In genomic region chr2:121530210-121530562, GRCh38 we compare ENCODE assay signal across 8 cellular contexts. TPM values are rescaled to one million over a fixed set of nuclear protein-coding genes. Genes with fewer than 3 reads are reported as not detected.
DNase-seq lines count a peak whose midpoint lies in the region; ATAC-seq and TF ChIP-seq lines count a peak whose summit lies in the region.

No MANE protein-coding gene starts in this region.

- peaks cover 7% of the 10 kb centered on the region for H3K79me1 ChIP-seq in trophoblast cell (ENCODE audit: low read length)

- H2AFZ ChIP-seq in HCT116 (ENCODE audit: low read depth, low read length, poor library complexity, severe bottlenecking) (no peak overlapping the region), trophoblast cell (ENCODE audit: insufficient read depth, low read length, poor library complexity) (peak overlapping the region; percentile 66)

- no peak for TF ChIP-seq CTCF in HCT116 (IDR thresholded peaks at IDR 0.05 in 2 of 3, conservative IDR thresholded peaks at IDR 0.05 in 1 of 3; ENCODE audit: borderline replicate concordance in 1 of 3, insufficient read depth in 1 of 3, low read depth in 2 of 3, low read length in 2 of 3)

- H2BK120ac ChIP-seq in trophoblast cell (ENCODE audit: insufficient read depth, low read length, poor library complexity) = no peak overlapping the region

- no peak for TF ChIP-seq POLR2A in HCT116 (IDR thresholded peaks at IDR 0.05; ENCODE audit: borderline replicate concordance, extremely low read depth, insufficient read depth, insufficient read length)

- peak overlapping the region; percentile 87 for H3K4me2 ChIP-seq in HCT116 (ENCODE audit: low read length)
- peak overlapping the region; percentile 81 for H3K4me2 ChIP-seq in trophoblast cell (ENCODE audit: low read length)

- H2BK5ac ChIP-seq in trophoblast cell (ENCODE audit: low read depth, low read length, poor library complexity) = peak overlapping the region; percentile 49

- CTCF ChIA-PET in activated naive CD4-positive, alpha-beta T cell treated with anti-CD3 and anti-CD28 coated beads for 36 hours (lab: Charles Lee) = interaction anchor here (0.6 to 2.0 kb wide), 5 partner anchors 13 to 170 kb away, joined by 3 to 6 read pairs (median 3); no protein-coding TSS in a partner anchor
- CTCF ChIA-PET in HCT116 (lab: Charles Lee) = interaction anchor here (0.6 to 2.1 kb wide), 8 partner anchors 119 to 435 kb away, joined by 3 to 9 read pairs (median 4); partner anchors contain the start of gene CLASP1

- BruUV-seq in HCT116 (replicated peaks; lab: Mats Ljungman, UMichigan) = no TSS peak

- H4K12ac ChIP-seq in trophoblast cell (ENCODE audit: low read depth, low read length) = no peak overlapping the region

- H3K36me3 ChIP-seq in HCT116 (ENCODE audit: control insufficient read depth in 1 of 2, insufficient read depth in 2 of 2, low read length in 2 of 2) (peaks cover 0 to 7% of the 10 kb centered on the region in 2 experiments; a peak in 2 of 4 replicates), trophoblast cell (ENCODE audit: control insufficient read depth in 1 of 2, insufficient read depth in 2 of 2, low read length in 2 of 2) (peaks cover 5 to 12% of the 10 kb centered on the region in 2 experiments)

- no peaks in the 10 kb centered on the region for H3K27me3 Mint-ChIP-seq in activated naive CD4-positive, alpha-beta T cell treated with anti-CD3 and anti-CD28 coated beads for 36 hours (ENCODE audit: low read depth)
- no peaks in the 10 kb centered on the region for H3K27me3 Mint-ChIP-seq in activated T-helper 17 cell treated with anti-CD3 and anti-CD28 coated beads, Interleukin-2, amount 50 U/mL, for 72 hours

- peak; percentile 77 for ATAC-seq in HCT116
- ATAC-seq in activated T-helper 17 cell treated with anti-CD3 and anti-CD28 coated beads, Interleukin-2, amount 50 U/mL, for 72 hours (replicated peaks) = peak; percentile 37
- ATAC-seq in Right ventricle myocardium superior (ENCODE audit: poor library complexity) = peak; percentile 68

- intact Hi-C loops in activated naive CD4-positive, alpha-beta T cell treated with anti-CD3 and anti-CD28 coated beads for 36 hours (cut with micrococcal nuclease) = loop anchor here (1.0 to 5.0 kb wide), 6 partner anchors 41 to 1298 kb away; partner anchors contain the start of genes NIFK and TSN
- intact Hi-C loops in HCT116 (cut with micrococcal nuclease) = loop anchor here (1.0 to 5.0 kb wide), 5 partner anchors 119 to 448 kb away; partner anchors contain the start of genes CLASP1 and TSN
- intact Hi-C loops in Right ventricle myocardium superior (cut with DNase I) = loop anchor here (5.0 kb wide), 1 partner anchor 117 kb away; the partner anchor contains the start of gene CLASP1

- H3K14ac ChIP-seq in trophoblast cell (ENCODE audit: low read length) = peak overlapping the region; percentile 50

- H2BK12ac ChIP-seq in trophoblast cell (ENCODE audit: low read length) = no peak overlapping the region

- RAD21 ChIA-PET in HCT116 (lab: Charles Lee; ENCODE audit: low non-redundant PET in 1 of 2, low total read pairs in 2 of 2, uncharacterized antibody in 2 of 2, unreplicated experiment in 2 of 2) = no interaction called here

- H3K36me3 Mint-ChIP-seq in activated naive CD4-positive, alpha-beta T cell treated with anti-CD3 and anti-CD28 coated beads for 36 hours (ENCODE audit: low read depth) = peaks cover 26% of the 10 kb centered on the region
- H3K36me3 Mint-ChIP-seq in activated T-helper 17 cell treated with anti-CD3 and anti-CD28 coated beads, Interleukin-2, amount 50 U/mL, for 72 hours (ENCODE audit: low read depth) = peaks cover 62% of the 10 kb centered on the region

- H3K9me2 ChIP-seq in HCT116 (ENCODE audit: insufficient read depth) = no peaks in the 10 kb centered on the region

- DNase-seq in activated naive CD4-positive, alpha-beta T cell treated with anti-CD3 and anti-CD28 coated beads for 36 hours = no peak
- no peak for DNase-seq in activated naive CD4-positive, alpha-beta T cell treated with anti-CD3 and anti-CD28 coated beads, Interleukin-2, amount 50 U/mL, for 16 hours
- DNase-seq in HCT116 (ENCODE audit: low read depth, low spot score) (peak; percentile 71), M059J (ENCODE audit: low read depth) (peak; percentile 76), Right ventricle myocardium superior (peak; percentile 76), trophoblast cell (peak; percentile 79 to 82), COLO829 (ENCODE audit: low spot score) (no peak)

- peaks cover 2% of the 10 kb centered on the region for H3K9me3 Mint-ChIP-seq in activated naive CD4-positive, alpha-beta T cell treated with anti-CD3 and anti-CD28 coated beads for 36 hours
- no peaks in the 10 kb centered on the region for H3K9me3 Mint-ChIP-seq in activated T-helper 17 cell treated with anti-CD3 and anti-CD28 coated beads, Interleukin-2, amount 50 U/mL, for 72 hours

- H3K4me3 ChIP-seq in HCT116 (replicated peaks in 1 of 2; ENCODE audit: low read depth in 1 of 2, low read length in 2 of 2) (peak overlapping the region; percentile 66 to 70), trophoblast cell (ENCODE audit: low read depth, low read length) (peak overlapping the region; percentile 92)

- peak overlapping the region; percentile 51 for H4K8ac ChIP-seq in trophoblast cell (ENCODE audit: low read depth, low read length)

- peak overlapping the region; percentile 77 for H3K27ac ChIP-seq in HCT116 (ENCODE audit: low read depth, low read length)
- H3K27ac ChIP-seq in trophoblast cell (ENCODE audit: low read depth, low read length) = peak overlapping the region; percentile 91

- H3K9me3 ChIP-seq in HCT116 (ENCODE audit: control insufficient read depth in 1 of 2, insufficient read depth in 1 of 2, low read depth in 1 of 2, low read length in 2 of 2) (no peaks in the 10 kb centered on the region), trophoblast cell (ENCODE audit: insufficient read depth, low read depth, low read length) (no peaks in the 10 kb centered on the region)

- peaks cover 58% of the 10 kb centered on the region for H3K4me1 Mint-ChIP-seq in activated naive CD4-positive, alpha-beta T cell treated with anti-CD3 and anti-CD28 coated beads for 36 hours (ENCODE audit: low read depth)
- H3K4me1 Mint-ChIP-seq in activated T-helper 17 cell treated with anti-CD3 and anti-CD28 coated beads, Interleukin-2, amount 50 U/mL, for 72 hours = peaks cover 41% of the 10 kb centered on the region

- peak overlapping the region; percentile 9 for H4K91ac ChIP-seq in trophoblast cell (ENCODE audit: low read depth, low read length)

- no peak overlapping the region for H2AK5ac ChIP-seq in trophoblast cell (ENCODE audit: low read length)

- H3K23ac ChIP-seq in trophoblast cell (ENCODE audit: low read length) = no peak overlapping the region

- no peak for TF ChIP-seq RAD21 in HCT116 (IDR thresholded peaks at IDR 0.05; ENCODE audit: low read depth)

- H3K4ac ChIP-seq in trophoblast cell (ENCODE audit: low read depth, low read length) = no peak overlapping the region

- POLR2A ChIA-PET in HCT116 (lab: Charles Lee) = interaction anchor here (0.6 to 4.1 kb wide), 27 partner anchors 8 to 455 kb away, joined by 3 to 46 read pairs (median 5); partner anchors contain the start of genes CLASP1 and NIFK

- H3K4me3 Mint-ChIP-seq in activated naive CD4-positive, alpha-beta T cell treated with anti-CD3 and anti-CD28 coated beads for 36 hours = peak overlapping the region; percentile 97
- H3K4me3 Mint-ChIP-seq in activated T-helper 17 cell treated with anti-CD3 and anti-CD28 coated beads, Interleukin-2, amount 50 U/mL, for 72 hours = peak overlapping the region; percentile 82

- no CpG with 5 or more reads among the region's 24 CpGs for WGBS in trophoblast cell (ENCODE audit: extremely low coverage, insufficient coverage, insufficient read length)

- H3K9ac ChIP-seq in HCT116 (ENCODE audit: low read length) (peak overlapping the region; percentile 73), trophoblast cell (ENCODE audit: low read length) (peak overlapping the region; percentile 81)

- peaks cover 20% of the 10 kb centered on the region for H3K79me2 ChIP-seq in HCT116 (ENCODE audit: insufficient read depth, low read length)
- H3K79me2 ChIP-seq in trophoblast cell (ENCODE audit: control insufficient read depth, insufficient read depth, low read length, poor library complexity) = no peaks in the 10 kb centered on the region

- peak overlapping the region; percentile 99 for H3K27ac Mint-ChIP-seq in activated naive CD4-positive, alpha-beta T cell treated with anti-CD3 and anti-CD28 coated beads for 36 hours
- peak overlapping the region; percentile 95 for H3K27ac Mint-ChIP-seq in activated T-helper 17 cell treated with anti-CD3 and anti-CD28 coated beads, Interleukin-2, amount 50 U/mL, for 72 hours

- no peak overlapping the region for H3K18ac ChIP-seq in trophoblast cell (ENCODE audit: low read length)

- H3K4me1 ChIP-seq in HCT116 (ENCODE audit: control insufficient read depth in 1 of 2, insufficient read depth in 2 of 2, low read length in 2 of 2) = peaks cover 15 to 31% of the 10 kb centered on the region in 2 experiments
- H3K4me1 ChIP-seq in trophoblast cell (ENCODE audit: control insufficient read depth in 1 of 2, insufficient read depth in 2 of 2, low read length in 2 of 2) = peaks cover 2 to 6% of the 10 kb centered on the region in 2 experiments

- H3K27me3 ChIP-seq in HCT116 (ENCODE audit: insufficient read depth, low read length) = no peaks in the 10 kb centered on the region
- no peaks in the 10 kb centered on the region for H3K27me3 ChIP-seq in trophoblast cell (ENCODE audit: insufficient read depth, low read length)

- no peaks in the 10 kb centered on the region for H4K20me1 ChIP-seq in HCT116 (ENCODE audit: insufficient read depth)

TF ChIP-seq in HCT116, 20 proteins besides CTCF, POLR2A, EP300 and RAD21 (continues in another document):
- TF ChIP-seq ATF3 (IDR thresholded peaks at IDR 0.05) (no peak), JUND (IDR thresholded peaks at IDR 0.05) (no peak), ELF1 (IDR thresholded peaks at IDR 0.05; ENCODE audit: borderline replicate concordance, low read depth) (no peak), CBX3 (IDR thresholded peaks at IDR 0.05; ENCODE audit: low read depth) (no peak), SIN3A (IDR thresholded peaks at IDR 0.05; ENCODE audit: low read depth) (no peak), MAX (IDR thresholded peaks at IDR 0.05) (peak; percentile 62)

RNA-seq across cellular contexts. Expression of gene RNU4ATAC, which starts 0.5 kb away (rescaled TPM):
- total RNA-seq in activated naive CD4-positive, alpha-beta T cell treated with anti-CD3 and anti-CD28 coated beads for 36 hours = not detected
- total RNA-seq in HCT116 (2021; ENCODE audit: unreplicated experiment) (not detected), Right ventricle myocardium superior (28.8 TPM)
- not detected in 2 replicates for polyA plus RNA-seq in HCT116 (2012)
- under 0.01 TPM in 1 of 2 replicates, not detected in the other for total RNA-seq in M059J (2014; rRNA removed; shearing (Covaris generic))
- not detected for total RNA-seq in activated T-helper 17 cell treated with anti-CD3 and anti-CD28 coated beads, Interleukin-2, amount 50 U/mL, for 72 hours
- not detected in 2 replicates for polyA plus RNA-seq in trophoblast cell (2013)

Comparison
In these comparisons a context has a peak if more than half of its experiments do, and no peak if none do; other contexts are left out.
1. DNase-seq: peak in HCT116 (single experiment), M059J (single experiment), Right ventricle myocardium superior (single experiment) and trophoblast cell (2 of 2); none in activated naive CD4-positive, alpha-beta T cell treated with anti-CD3 and anti-CD28 coated beads for 36 hours (single experiment), activated naive CD4-positive, alpha-beta T cell treated with anti-CD3 and anti-CD28 coated beads, Interleukin-2, amount 50 U/mL, for 16 hours (single experiment) and COLO829 (single experiment).
2. Peak in every context shown above with its lines, with median percentiles within 50 percentile points of each other: ATAC-seq.